12 cellular contexts compared by ENCODE assay signal in the genomic region with DNA sequence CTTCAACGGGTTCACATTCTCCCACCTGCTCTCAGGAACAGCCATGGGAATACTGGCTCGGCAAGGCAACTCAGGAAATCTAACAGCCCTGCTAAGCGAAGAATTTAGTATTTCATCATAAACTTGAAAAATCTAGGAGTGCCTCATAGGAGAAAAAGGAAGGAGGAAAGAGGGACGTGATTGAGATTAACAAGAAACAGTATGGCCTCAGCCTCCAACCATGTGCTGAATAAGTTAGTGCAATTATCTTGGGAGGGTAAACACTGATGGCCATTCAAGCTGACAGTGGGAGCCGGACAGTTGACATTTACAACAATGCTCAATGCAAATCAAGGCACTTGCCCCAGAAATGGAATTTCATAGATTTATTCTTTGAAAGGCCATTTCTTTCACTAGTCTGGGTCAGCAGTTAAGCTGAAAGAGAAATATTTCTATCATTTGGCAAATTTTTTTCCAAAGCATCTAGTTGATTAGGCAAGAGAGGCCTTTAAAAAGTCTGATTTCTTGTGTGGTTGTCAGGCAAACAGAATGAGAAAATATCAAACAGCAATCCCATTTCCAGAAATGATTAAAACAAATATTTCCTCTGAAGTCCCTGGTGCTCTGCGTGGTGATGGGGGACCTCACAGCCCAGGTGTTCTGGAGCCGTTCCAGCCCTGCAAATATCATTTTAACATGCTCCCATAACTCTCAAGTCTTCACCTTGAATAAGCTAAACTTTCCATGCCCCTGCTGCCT.
DNase-seq lines count a peak whose midpoint lies in the region; ATAC-seq and TF ChIP-seq lines count a peak whose summit lies in the region.
"Had no signal": no experiment of that assay in that cellular context is flagged by ENCODE, and none has a peak within 500 bp of the region (broad histone marks: within the 10 kb centered on the region; RNA-seq: fewer than 3 reads in every experiment).

No MANE protein-coding gene starts in this region.

- H3K4me3 ChIP-seq in adipocyte (ENCODE audit: low read length) (no peak overlapping the region), upper lobe of right lung (no peak overlapping the region), H7 (ENCODE audit: insufficient read depth, low read depth, low read length) (no peak overlapping the region)
- H3K4me3 ChIP-seq: uterus had no signal

- no peaks in the 10 kb centered on the region for H3K27me3 Mint-ChIP-seq in mesothelial cell of epicardium (ENCODE audit: low read depth)

- no peaks in the 10 kb centered on the region for H3K9me3 Mint-ChIP-seq in mesothelial cell of epicardium
- H3K9me3 Mint-ChIP-seq: activated naive CD8-positive, alpha-beta T cell treated with anti-CD3 and anti-CD28 coated beads for 36 hours had no signal

- no peak for DNase-seq in Right ventricle myocardium superior
- no peak for DNase-seq in cardiac septum (ENCODE audit: low spot score)
- peak; percentile 55 for DNase-seq in adipocyte (ENCODE audit: low read depth)
- DNase-seq in mesothelial cell of epicardium (ENCODE audit: low spot score in 2 of 2, unreplicated experiment in 2 of 2): no peak
- DNase-seq in upper lobe of right lung: no peak
- DNase-seq in GM19240 (ENCODE audit: insufficient read length, low spot score): no peak
- no peak for DNase-seq in H7
- DNase-seq: activated naive CD8-positive, alpha-beta T cell treated with anti-CD3 and anti-CD28 coated beads for 36 hours; kidney glomerular epithelial cell had no signal

- H3K36me3 ChIP-seq in adipocyte (ENCODE audit: control insufficient read depth, insufficient read depth, low read length, severe bottlenecking) (no peaks in the 10 kb centered on the region), upper lobe of right lung (no peaks in the 10 kb centered on the region), H7 (replicated peaks; ENCODE audit: control insufficient read depth, insufficient read depth, low read length) (no peaks in the 10 kb centered on the region)
- H3K36me3 ChIP-seq: uterus had no signal

- TF ChIP-seq CTCF in mesothelial cell of epicardium (IDR thresholded peaks at IDR 0.05; ENCODE audit: unreplicated experiment): no peak
- TF ChIP-seq CTCF in upper lobe of right lung (IDR thresholded peaks at IDR 0.05): no peak

- no peak overlapping the region for H3K4me3 Mint-ChIP-seq in mesothelial cell of epicardium
- H3K4me3 Mint-ChIP-seq: activated naive CD8-positive, alpha-beta T cell treated with anti-CD3 and anti-CD28 coated beads for 36 hours had no signal

- peaks cover 20% of the 10 kb centered on the region for H3K4me1 ChIP-seq in adipocyte (ENCODE audit: control insufficient read depth, insufficient read depth, low read length)
- H3K4me1 ChIP-seq in upper lobe of right lung: peaks cover 19% of the 10 kb centered on the region
- H3K4me1 ChIP-seq: foreskin keratinocyte, uterus had no signal

- H3K9ac ChIP-seq in adipocyte (ENCODE audit: low read length): no peak overlapping the region

- H3K27me3 ChIP-seq in adipocyte (replicated peaks; ENCODE audit: control insufficient read depth, insufficient read depth, low read length) (no peaks in the 10 kb centered on the region), upper lobe of right lung (no peaks in the 10 kb centered on the region), H7 (ENCODE audit: control insufficient read depth, insufficient read depth, low read length) (no peaks in the 10 kb centered on the region)
- H3K27me3 ChIP-seq: foreskin keratinocyte, uterus had no signal

- no peaks in the 10 kb centered on the region for H3K36me3 Mint-ChIP-seq in mesothelial cell of epicardium

- ATAC-seq in Right ventricle myocardium superior (ENCODE audit: poor library complexity) (peak; percentile 10), upper lobe of right lung (no peak), GM18511 (IDR thresholded peaks at IDR 0.05; ENCODE audit: unreplicated experiment) (no peak)

- H3K4me1 Mint-ChIP-seq in mesothelial cell of epicardium: peaks cover 25% of the 10 kb centered on the region

- H3K27ac Mint-ChIP-seq in mesothelial cell of epicardium: peak overlapping the region; percentile 57
- H3K27ac Mint-ChIP-seq: activated naive CD8-positive, alpha-beta T cell treated with anti-CD3 and anti-CD28 coated beads for 36 hours had no signal

- intact Hi-C loops in Right ventricle myocardium superior (cut with DNase I): no loop called here
- intact Hi-C loops in cardiac septum (cut with DNase I): loop anchor here (5.0 kb wide), 1 partner anchor 122 kb away; a partner anchor contains a TSS
- intact Hi-C loops in upper lobe of right lung (cut with DNase I): no loop called here

- H3K9me3 ChIP-seq in adipocyte (ENCODE audit: control insufficient read depth, low read length) (no peaks in the 10 kb centered on the region), upper lobe of right lung (no peaks in the 10 kb centered on the region)
- H3K9me3 ChIP-seq: uterus had no signal

- peak overlapping the region; percentile 25 for H3K27ac ChIP-seq in upper lobe of right lung
- H3K27ac ChIP-seq: foreskin keratinocyte, uterus had no signal
